In the genomic region with DNA sequence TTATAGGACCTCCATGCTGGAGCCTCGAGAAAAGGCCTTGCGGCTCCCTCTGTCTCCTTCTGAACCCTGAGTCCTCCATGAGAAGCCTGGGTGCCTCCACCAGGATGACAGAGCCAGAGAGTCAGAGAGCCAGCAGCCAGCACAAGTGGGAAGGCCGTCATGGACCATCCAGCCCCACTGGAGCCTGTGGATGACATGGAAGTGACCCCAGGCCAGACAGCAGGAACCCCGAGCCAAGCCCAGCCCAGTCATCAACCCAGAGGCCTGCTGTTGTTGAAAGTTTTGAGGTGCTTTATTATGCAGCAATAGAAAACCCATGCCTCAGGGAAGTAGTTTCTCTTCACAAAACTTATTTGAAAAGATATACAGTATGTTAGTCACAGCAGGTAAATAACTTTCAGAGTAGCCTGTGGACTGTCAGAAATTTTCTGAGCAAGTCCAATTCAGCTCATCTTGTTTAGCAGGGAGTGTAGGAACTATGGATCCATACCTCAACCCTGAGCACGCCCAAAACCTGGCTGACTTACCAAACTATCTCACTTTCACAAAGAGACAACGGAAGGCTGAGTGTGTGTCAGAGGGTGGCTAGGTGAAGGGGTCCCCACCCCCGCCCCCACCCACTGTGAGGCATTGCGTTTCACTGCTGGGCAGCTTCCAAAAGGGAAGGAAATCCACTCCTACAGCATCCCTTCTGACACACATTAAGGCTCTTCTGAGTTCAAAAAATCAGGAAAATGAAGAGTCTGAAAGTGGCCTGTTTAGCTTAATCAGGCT, we compare ENCODE assay signal across 1 cellular context.
TF ChIP-seq lines count a peak whose summit lies in the region.

No MANE protein-coding gene starts in this region.

TF ChIP-seq in HCT116, 20 proteins besides CTCF, POLR2A, EP300 and RAD21 (continued from another document):
- TF ChIP-seq EZH2 (IDR thresholded peaks at IDR 0.05) = no peak
- TF ChIP-seq, protein P1, sequence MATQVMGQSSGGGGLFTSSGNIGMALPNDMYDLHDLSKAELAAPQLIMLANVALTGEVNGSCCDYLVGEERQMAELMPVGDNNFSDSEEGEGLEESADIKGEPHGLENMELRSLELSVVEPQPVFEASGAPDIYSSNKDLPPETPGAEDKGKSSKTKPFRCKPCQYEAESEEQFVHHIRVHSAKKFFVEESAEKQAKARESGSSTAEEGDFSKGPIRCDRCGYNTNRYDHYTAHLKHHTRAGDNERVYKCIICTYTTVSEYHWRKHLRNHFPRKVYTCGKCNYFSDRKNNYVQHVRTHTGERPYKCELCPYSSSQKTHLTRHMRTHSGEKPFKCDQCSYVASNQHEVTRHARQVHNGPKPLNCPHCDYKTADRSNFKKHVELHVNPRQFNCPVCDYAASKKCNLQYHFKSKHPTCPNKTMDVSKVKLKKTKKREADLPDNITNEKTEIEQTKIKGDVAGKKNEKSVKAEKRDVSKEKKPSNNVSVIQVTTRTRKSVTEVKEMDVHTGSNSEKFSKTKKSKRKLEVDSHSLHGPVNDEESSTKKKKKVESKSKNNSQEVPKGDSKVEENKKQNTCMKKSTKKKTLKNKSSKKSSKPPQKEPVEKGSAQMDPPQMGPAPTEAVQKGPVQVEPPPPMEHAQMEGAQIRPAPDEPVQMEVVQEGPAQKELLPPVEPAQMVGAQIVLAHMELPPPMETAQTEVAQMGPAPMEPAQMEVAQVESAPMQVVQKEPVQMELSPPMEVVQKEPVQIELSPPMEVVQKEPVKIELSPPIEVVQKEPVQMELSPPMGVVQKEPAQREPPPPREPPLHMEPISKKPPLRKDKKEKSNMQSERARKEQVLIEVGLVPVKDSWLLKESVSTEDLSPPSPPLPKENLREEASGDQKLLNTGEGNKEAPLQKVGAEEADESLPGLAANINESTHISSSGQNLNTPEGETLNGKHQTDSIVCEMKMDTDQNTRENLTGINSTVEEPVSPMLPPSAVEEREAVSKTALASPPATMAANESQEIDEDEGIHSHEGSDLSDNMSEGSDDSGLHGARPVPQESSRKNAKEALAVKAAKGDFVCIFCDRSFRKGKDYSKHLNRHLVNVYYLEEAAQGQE (IDR thresholded peaks at IDR 0.05; ENCODE audit: low read depth) = no peak
- no peak for TF ChIP-seq YY1 (IDR thresholded peaks at IDR 0.05; ENCODE audit: extremely low read depth, insufficient replicate concordance, low read depth, low read length)
- no peak for TF ChIP-seq TCF7L2 (IDR thresholded peaks at IDR 0.05; ENCODE audit: borderline replicate concordance, extremely low read depth, insufficient read depth, insufficient read length)
- TF ChIP-seq, protein P2, sequence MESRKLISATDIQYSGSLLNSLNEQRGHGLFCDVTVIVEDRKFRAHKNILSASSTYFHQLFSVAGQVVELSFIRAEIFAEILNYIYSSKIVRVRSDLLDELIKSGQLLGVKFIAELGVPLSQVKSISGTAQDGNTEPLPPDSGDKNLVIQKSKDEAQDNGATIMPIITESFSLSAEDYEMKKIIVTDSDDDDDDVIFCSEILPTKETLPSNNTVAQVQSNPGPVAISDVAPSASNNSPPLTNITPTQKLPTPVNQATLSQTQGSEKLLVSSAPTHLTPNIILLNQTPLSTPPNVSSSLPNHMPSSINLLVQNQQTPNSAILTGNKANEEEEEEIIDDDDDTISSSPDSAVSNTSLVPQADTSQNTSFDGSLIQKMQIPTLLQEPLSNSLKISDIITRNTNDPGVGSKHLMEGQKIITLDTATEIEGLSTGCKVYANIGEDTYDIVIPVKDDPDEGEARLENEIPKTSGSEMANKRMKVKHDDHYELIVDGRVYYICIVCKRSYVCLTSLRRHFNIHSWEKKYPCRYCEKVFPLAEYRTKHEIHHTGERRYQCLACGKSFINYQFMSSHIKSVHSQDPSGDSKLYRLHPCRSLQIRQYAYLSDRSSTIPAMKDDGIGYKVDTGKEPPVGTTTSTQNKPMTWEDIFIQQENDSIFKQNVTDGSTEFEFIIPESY (IDR thresholded peaks at IDR 0.05; ENCODE audit: extremely low read depth, insufficient replicate concordance, low read length) = no peak
- TF ChIP-seq CEBPB (IDR thresholded peaks at IDR 0.05; ENCODE audit: low read depth) = no peak
- TF ChIP-seq, protein P3, sequence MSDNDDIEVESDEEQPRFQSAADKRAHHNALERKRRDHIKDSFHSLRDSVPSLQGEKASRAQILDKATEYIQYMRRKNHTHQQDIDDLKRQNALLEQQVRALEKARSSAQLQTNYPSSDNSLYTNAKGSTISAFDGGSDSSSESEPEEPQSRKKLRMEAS (IDR thresholded peaks at IDR 0.05) = no peak
- TF ChIP-seq SIN3A (IDR thresholded peaks at IDR 0.05; ENCODE audit: low read depth) = no peak
TF ChIP-seq in HCT116: peak in this region for 0.
